11 cellular contexts compared by ENCODE assay signal in the genomic region with DNA sequence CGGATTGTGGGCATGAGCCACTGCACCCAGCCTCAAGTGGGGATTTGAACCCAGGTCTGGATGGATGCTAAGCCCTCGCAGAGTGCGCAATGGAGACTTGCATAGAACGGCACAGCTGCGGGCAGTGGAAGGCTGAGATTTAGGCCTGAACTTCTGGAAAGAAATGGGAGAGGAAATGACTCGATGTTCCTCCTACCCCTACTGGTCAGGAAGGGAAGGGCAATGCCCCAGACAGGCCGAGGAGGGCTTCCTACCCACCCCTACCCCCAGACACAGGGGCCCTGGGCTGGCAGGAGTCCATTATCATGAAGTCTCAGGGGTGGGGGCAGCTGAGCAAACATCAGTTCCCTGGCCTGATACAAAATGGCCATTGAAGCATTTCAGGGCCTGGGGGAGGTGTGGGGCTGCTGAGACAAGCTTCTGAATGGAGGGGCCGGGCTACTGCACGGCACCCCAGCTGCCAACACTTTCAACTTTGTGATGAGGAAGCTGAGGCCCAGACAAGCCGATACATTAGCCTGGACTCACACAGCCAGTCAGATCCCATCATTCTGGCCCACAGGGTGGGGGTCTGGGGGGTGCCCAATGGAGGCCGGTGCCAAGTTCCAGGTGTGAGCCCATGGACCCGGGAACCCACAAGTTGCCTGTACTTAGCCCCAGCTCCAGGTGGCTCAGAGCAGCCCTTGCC. TPM values are rescaled to one million over a fixed set of nuclear protein-coding genes. Genes with fewer than 3 reads are reported as not detected.
DNase-seq lines count a peak whose midpoint lies in the region; ATAC-seq and TF ChIP-seq lines count a peak whose summit lies in the region.
"Had no signal": no experiment of that assay in that cellular context is flagged by ENCODE, and none has a peak within 500 bp of the region (broad histone marks: within the 10 kb centered on the region; RNA-seq: fewer than 3 reads in every experiment).

No MANE protein-coding gene starts in this region.

- H3K9ac ChIP-seq in skeletal muscle tissue (ENCODE audit: low read depth in 1 of 3, low read length in 3 of 3) = peak overlapping the region in 1 of 3 donors; percentile 69

- intact Hi-C loops in OCI-LY7 (cut with micrococcal nuclease; ENCODE audit: unreplicated experiment) = no loop called here

- POLR2A ChIA-PET in OCI-LY7 (lab: Charles Lee) = interaction anchor here (1.1 kb wide), 1 partner anchor 9 kb away, joined by 3 read pairs; no protein-coding TSS in a partner anchor

- H4K20me1 ChIP-seq in OCI-LY7 (ENCODE audit: insufficient read depth, low read length) = no peaks in the 10 kb centered on the region

- no peaks in the 10 kb centered on the region for H3K9me3 ChIP-seq in OCI-LY7 (ENCODE audit: low read length)
- H3K9me3 ChIP-seq in skeletal muscle tissue (ENCODE audit: control insufficient read depth in 3 of 3, low read length in 3 of 3) = no peaks in the 10 kb centered on the region

- H3K36me3 ChIP-seq in OCI-LY7 (ENCODE audit: insufficient read depth, low read length) = no peaks in the 10 kb centered on the region
- no peaks in the 10 kb centered on the region for H3K36me3 ChIP-seq in skeletal muscle tissue (ENCODE audit: control insufficient read depth in 3 of 3, insufficient read depth in 3 of 3, low read length in 3 of 3)

- no peak overlapping the region for H3K4me2 ChIP-seq in OCI-LY7 (ENCODE audit: low read length)

- TF ChIP-seq CTCF in OCI-LY7 (conservative IDR thresholded peaks at IDR 0.05; ENCODE audit: low read length) (peak; percentile 69), fibroblast of mammary gland (conservative IDR thresholded peaks at IDR 0.05; ENCODE audit: control insufficient read depth, insufficient read depth, low read depth, low read length) (peak; percentile 59)

- no peak overlapping the region for H3K27ac ChIP-seq in OCI-LY7 (ENCODE audit: low read depth, low read length, poor library complexity, severe bottlenecking)
- H3K27ac ChIP-seq in skeletal muscle tissue (ENCODE audit: low read depth, low read length) = peak overlapping the region; percentile 49
- H3K27ac ChIP-seq: C4-2B had no signal

- H3K27me3 ChIP-seq in skeletal muscle tissue (ENCODE audit: control insufficient read depth in 3 of 3, insufficient read depth in 3 of 3, low read length in 3 of 3) = no peaks in the 10 kb centered on the region

- H3K79me2 ChIP-seq in OCI-LY7 (ENCODE audit: insufficient read depth, low read depth, low read length) = no peaks in the 10 kb centered on the region

- H3K4me3 ChIP-seq in OCI-LY7 (ENCODE audit: low read depth, low read length, poor library complexity, severe bottlenecking) = no peak overlapping the region
- H3K4me3 ChIP-seq in fibroblast of mammary gland (ENCODE audit: control insufficient read depth, low read depth, low read length) = no peak overlapping the region
- H3K4me3 ChIP-seq in skeletal muscle tissue (ENCODE audit: low read length in 3 of 3) = peak overlapping the region in 1 of 3 donors; percentile 13

- CTCF ChIA-PET in OCI-LY7 (lab: Charles Lee; ENCODE audit: unreplicated experiment) = interaction anchor here (0.6 to 1.2 kb wide), 3 partner anchors 9 to 67 kb away, joined by 3 to 5 read pairs (median 5); no protein-coding TSS in a partner anchor

- H3K9me2 ChIP-seq in OCI-LY7 (ENCODE audit: insufficient read depth, low read length) = no peaks in the 10 kb centered on the region

- H2AFZ ChIP-seq in OCI-LY7 (ENCODE audit: low read length) = no peak overlapping the region

- no peak for ATAC-seq in HG03045 (IDR thresholded peaks at IDR 0.05; ENCODE audit: unreplicated experiment)

- BruUV-seq in OCI-LY7 (replicated peaks; lab: Mats Ljungman, UMichigan) = no TSS peak

- H3K4me1 ChIP-seq in OCI-LY7 (ENCODE audit: insufficient read depth, low read length, poor library complexity, severe bottlenecking) (no peaks in the 10 kb centered on the region), skeletal muscle tissue (ENCODE audit: control insufficient read depth in 3 of 3, insufficient read depth in 3 of 3, low read length in 3 of 3) (peaks cover 22 to 32% (median 30%) of the 10 kb centered on the region in 3 donors)

- DNase-seq in NCI-H1436 (lab: John Stamatoyannopoulos, UW) (peak; percentile 33), NCI-H1436 treated with DMSO at 0.1 percent for 48 hours (lab: John Stamatoyannopoulos, UW) (no peak), OCI-LY7 (ENCODE audit: low spot score) (peak; percentile 46), fibroblast of mammary gland (ENCODE audit: low read depth) (peak; percentile 45), amniotic stem cell (lab: John Stamatoyannopoulos, UW) (no peak), NCI-H524 treated with DMSO at 0.1 percent for 48 hours (lab: John Stamatoyannopoulos, UW) (no peak)
- DNase-seq: activated CD4-positive, alpha-beta T cell treated with anti-CD3 and anti-CD28 coated beads, Interleukin-2, amount 50 U/mL, for 1 hour had no signal

RNA-seq across cellular contexts. Expression of gene WDR38, which starts 13.5 kb away (rescaled TPM):
- total RNA-seq in OCI-LY7 (2014; rRNA removed; shearing (Covaris generic)) = not detected in 2 replicates
- total RNA-seq in OCI-LY7 (2022) (not detected in 2 replicates), skeletal muscle tissue (not detected)
- total RNA-seq: glomerular endothelial cell had no signal

RNA-seq across cellular contexts. Expression of gene RPL35, which starts 22.0 kb away (rescaled TPM):
- total RNA-seq in OCI-LY7 (2014; rRNA removed; shearing (Covaris generic)) = 4,825 and 6,190 TPM in 2 replicates
- total RNA-seq in OCI-LY7 (2022) = 1,679 and 1,713 TPM in 2 replicates
- total RNA-seq in skeletal muscle tissue = 2,732 TPM

RNA-seq across cellular contexts. Expression of gene ARPC5L, which starts 22.2 kb away (rescaled TPM):
- 70.0 and 74.0 TPM in 2 replicates for total RNA-seq in OCI-LY7 (2014; rRNA removed; shearing (Covaris generic))
- total RNA-seq in OCI-LY7 (2022) = 91.5 and 107 TPM in 2 replicates
- total RNA-seq in skeletal muscle tissue = 7.3 TPM

Comparison
In these comparisons a context has a peak if more than half of its experiments do, and no peak if none do; other contexts are left out.
1. DNase-seq: peak in NCI-H1436 (single experiment), OCI-LY7 (single experiment) and fibroblast of mammary gland (single experiment); none in NCI-H1436 treated with DMSO at 0.1 percent for 48 hours (single experiment), amniotic stem cell (single experiment) and NCI-H524 treated with DMSO at 0.1 percent for 48 hours (single experiment).